ENCODE assay signal across 8 cellular contexts in the genomic region with DNA sequence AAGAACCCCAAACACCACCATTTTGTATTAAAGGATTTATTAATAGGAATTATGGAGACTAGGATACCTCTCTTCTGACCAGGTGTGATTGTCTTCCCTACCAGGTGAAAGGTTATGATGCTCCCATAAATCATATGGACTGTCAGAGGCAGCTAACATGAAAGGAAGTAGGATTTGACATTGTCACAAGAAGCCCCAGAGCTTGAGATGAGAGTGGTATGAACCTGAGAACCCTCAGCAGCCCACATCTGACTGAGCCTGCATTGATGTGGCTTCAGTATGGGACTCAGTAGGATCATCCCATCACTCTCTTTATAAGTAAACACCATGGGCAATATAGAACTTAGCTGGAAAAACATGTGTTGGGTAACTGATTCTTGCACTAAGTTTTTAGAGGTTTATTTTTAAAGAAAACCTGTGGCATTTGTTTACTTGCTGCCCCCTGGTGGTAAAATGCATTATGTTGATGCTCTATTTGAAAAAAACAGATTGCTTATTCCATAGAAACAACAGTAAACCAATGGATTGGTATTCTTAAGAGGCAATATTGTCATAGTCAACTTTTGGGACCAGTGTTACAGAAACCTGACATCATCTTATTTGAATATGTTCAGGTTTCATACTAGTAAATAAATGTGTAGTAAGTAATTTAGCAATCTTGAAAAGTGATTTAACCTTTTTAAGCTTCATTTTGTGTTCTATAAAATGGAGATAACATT. TPM values are rescaled to one million over a fixed set of nuclear protein-coding genes. Genes with fewer than 3 reads are reported as not detected.
DNase-seq lines count a peak whose midpoint lies in the region; ATAC-seq and TF ChIP-seq lines count a peak whose summit lies in the region.

No MANE protein-coding gene starts in this region.

- no peaks in the 10 kb centered on the region for H4K20me1 ChIP-seq in Karpas-422 (ENCODE audit: insufficient read depth, low read depth, low read length)

- no peak overlapping the region for H3K27ac Mint-ChIP-seq in activated naive CD4-positive, alpha-beta T cell treated with anti-CD3 and anti-CD28 coated beads for 36 hours

- ATAC-seq in GM19328 (IDR thresholded peaks at IDR 0.05; ENCODE audit: unreplicated experiment) (no peak), GM19463 (IDR thresholded peaks at IDR 0.05; ENCODE audit: unreplicated experiment) (no peak)

- no peaks in the 10 kb centered on the region for H3K9me3 ChIP-seq in Karpas-422 (ENCODE audit: low read length)

- H3K36me3 ChIP-seq in Karpas-422 (ENCODE audit: insufficient read depth, low read length): no peaks in the 10 kb centered on the region

- no peak overlapping the region for H3K27ac ChIP-seq in Karpas-422 (ENCODE audit: low read length)

- no peaks in the 10 kb centered on the region for H3K27me3 ChIP-seq in Karpas-422 (ENCODE audit: low read length)

- no peaks in the 10 kb centered on the region for H3K79me2 ChIP-seq in Karpas-422 (ENCODE audit: low read length)

- no peaks in the 10 kb centered on the region for H3K9me3 Mint-ChIP-seq in activated naive CD4-positive, alpha-beta T cell treated with anti-CD3 and anti-CD28 coated beads for 36 hours

- CTCF ChIA-PET in activated naive CD4-positive, alpha-beta T cell treated with anti-CD3 and anti-CD28 coated beads for 36 hours (lab: Charles Lee): interaction anchor here (0.7 to 3.1 kb wide), 21 partner anchors 9 to 216 kb away, joined by 3 to 15 read pairs (median 4); no protein-coding TSS in a partner anchor

- DNase-seq in activated naive CD4-positive, alpha-beta T cell treated with anti-CD3 and anti-CD28 coated beads for 36 hours: peak; percentile 56
- no peak for DNase-seq in activated naive CD4-positive, alpha-beta T cell treated with anti-CD3 and anti-CD28 coated beads, Interleukin-2, amount 50 U/mL, for 16 hours
- peak; percentile 77 for DNase-seq in Karpas-422
- peak; percentile 34 for DNase-seq in T-helper 9 cell
- DNase-seq in fibroblast of villous mesenchyme (ENCODE audit: low read depth): peak; percentile 68
- no peak for DNase-seq in retinal pigment epithelial cell (ENCODE audit: low read depth)

- peaks cover 18% of the 10 kb centered on the region for H3K4me1 Mint-ChIP-seq in activated naive CD4-positive, alpha-beta T cell treated with anti-CD3 and anti-CD28 coated beads for 36 hours (ENCODE audit: low read depth)

- H2AFZ ChIP-seq in Karpas-422 (ENCODE audit: low read length): no peak overlapping the region

- H3K9me2 ChIP-seq in Karpas-422 (replicated peaks; ENCODE audit: insufficient read depth, low read length): no peaks in the 10 kb centered on the region

- no peak overlapping the region for H3K4me3 Mint-ChIP-seq in activated naive CD4-positive, alpha-beta T cell treated with anti-CD3 and anti-CD28 coated beads for 36 hours

- peaks cover 11% of the 10 kb centered on the region for H3K4me1 ChIP-seq in Karpas-422 (ENCODE audit: low read length)

- H3K36me3 Mint-ChIP-seq in activated naive CD4-positive, alpha-beta T cell treated with anti-CD3 and anti-CD28 coated beads for 36 hours (ENCODE audit: low read depth): peaks cover 11% of the 10 kb centered on the region

- no peaks in the 10 kb centered on the region for H3K27me3 Mint-ChIP-seq in activated naive CD4-positive, alpha-beta T cell treated with anti-CD3 and anti-CD28 coated beads for 36 hours (ENCODE audit: low read depth)

- intact Hi-C loops in activated naive CD4-positive, alpha-beta T cell treated with anti-CD3 and anti-CD28 coated beads for 36 hours (cut with micrococcal nuclease): loop anchor here (1.0 to 2.0 kb wide), 3 partner anchors 100 to 720 kb away; no protein-coding TSS in a partner anchor

- no peak overlapping the region for H3K4me2 ChIP-seq in Karpas-422 (ENCODE audit: low read depth, low read length, poor library complexity, severe bottlenecking)

- H3K9ac ChIP-seq in Karpas-422 (ENCODE audit: low read length): no peak overlapping the region

- peak; percentile 62 for TF ChIP-seq CTCF in fibroblast of villous mesenchyme (IDR thresholded peaks at IDR 0.05; ENCODE audit: insufficient read depth, low read depth, low read length)
- peak; percentile 57 for TF ChIP-seq CTCF in retinal pigment epithelial cell (conservative IDR thresholded peaks at IDR 0.05; ENCODE audit: low read depth, low read length)

- H3K4me3 ChIP-seq in Karpas-422 (ENCODE audit: low read length) (no peak overlapping the region), fibroblast of villous mesenchyme (ENCODE audit: low read depth, low read length) (no peak overlapping the region), retinal pigment epithelial cell (ENCODE audit: low read length) (no peak overlapping the region)

RNA-seq across cellular contexts. Expression of gene CACYBP, which starts 16.6 kb away (rescaled TPM):
- total RNA-seq in activated naive CD4-positive, alpha-beta T cell treated with anti-CD3 and anti-CD28 coated beads for 36 hours: 100 to 1,000 TPM; 322 to 354 TPM
- total RNA-seq in Karpas-422 (2014; rRNA removed; shearing (Covaris generic); ENCODE audit: low replicate concordance): 93.4 and 188 TPM in 2 replicates
- total RNA-seq in fibroblast of villous mesenchyme: 222 and 281 TPM in 2 replicates

RNA-seq across cellular contexts. Expression of gene MRPS14, which starts 40.1 kb away (rescaled TPM):
- total RNA-seq in activated naive CD4-positive, alpha-beta T cell treated with anti-CD3 and anti-CD28 coated beads for 36 hours: 10 to 100 TPM; 48.8 to 51.2 TPM
- 38.3 and 41.7 TPM in 2 replicates for total RNA-seq in Karpas-422 (2014; rRNA removed; shearing (Covaris generic); ENCODE audit: low replicate concordance)
- 22.2 and 25.9 TPM in 2 replicates for total RNA-seq in fibroblast of villous mesenchyme

Comparison
In these comparisons a context has a peak if more than half of its experiments do, and no peak if none do; other contexts are left out.
1. DNase-seq: peak in activated naive CD4-positive, alpha-beta T cell treated with anti-CD3 and anti-CD28 coated beads for 36 hours (single experiment), Karpas-422 (single experiment), T-helper 9 cell (single experiment) and fibroblast of villous mesenchyme (single experiment); none in activated naive CD4-positive, alpha-beta T cell treated with anti-CD3 and anti-CD28 coated beads, Interleukin-2, amount 50 U/mL, for 16 hours (single experiment) and retinal pigment epithelial cell (single experiment).